Comparison of ENCODE assay signal across 28 cellular contexts in genomic region chr1:219778110-219778509, GRCh38.
"Had no signal": no experiment of that assay in that cellular context is flagged by ENCODE, and none has a peak within 500 bp of the region (broad histone marks: within the 10 kb centered on the region; RNA-seq: fewer than 3 reads in every experiment).

No MANE protein-coding gene starts in this region.

- H3K9me3 ChIP-seq: colonic mucosa, esophagus muscularis mucosa, esophagus squamous epithelium, gastrocnemius medialis, gastroesophageal sphincter, heart left ventricle had no signal

- ATAC-seq: effector memory CD8-positive, alpha-beta T cell; esophagus mucosa; foreskin keratinocyte; gastrocnemius medialis; gastroesophageal sphincter; heart left ventricle; heart right ventricle had no signal

- H3K9me3 Mint-ChIP-seq: dendritic cell treated with granulocyte-macrophage colony-stimulating factor and Interleukin-4, amounts not matched to agents 40 ng/mL and 50 ng/mL, for 4 days; endodermal cell had no signal

- H3K27ac Mint-ChIP-seq: dendritic cell treated with granulocyte-macrophage colony-stimulating factor and Interleukin-4, amounts not matched to agents 40 ng/mL and 50 ng/mL, for 4 days; effector memory CD8-positive, alpha-beta T cell; endodermal cell had no signal

- H3K4me3 Mint-ChIP-seq: dendritic cell treated with granulocyte-macrophage colony-stimulating factor and Interleukin-4, amounts not matched to agents 40 ng/mL and 50 ng/mL, for 4 days; effector memory CD8-positive, alpha-beta T cell; endodermal cell had no signal

- H3K27me3 ChIP-seq: colonic mucosa, esophagus muscularis mucosa, foreskin keratinocyte, gastrocnemius medialis, gastroesophageal sphincter, heart left ventricle, heart right ventricle had no signal

- H3K36me3 ChIP-seq: colonic mucosa, esophagus muscularis mucosa, esophagus squamous epithelium, gastrocnemius medialis, gastroesophageal sphincter, heart left ventricle, heart right ventricle had no signal

- H3K4me1 ChIP-seq: colonic mucosa, esophagus muscularis mucosa, esophagus squamous epithelium, foreskin keratinocyte, gastrocnemius medialis, gastroesophageal sphincter had no signal

- H3K4me3 ChIP-seq: colonic mucosa, coronary artery, dorsolateral prefrontal cortex, esophagus muscularis mucosa, esophagus squamous epithelium, gastrocnemius medialis, gastroesophageal sphincter, heart left ventricle, heart right ventricle had no signal

- H3K27me3 Mint-ChIP-seq: dendritic cell treated with granulocyte-macrophage colony-stimulating factor and Interleukin-4, amounts not matched to agents 40 ng/mL and 50 ng/mL, for 4 days; effector memory CD8-positive, alpha-beta T cell had no signal

- DNase-seq: colonic mucosa; cortex of kidney; dermis blood vessel endothelial cell; dorsolateral prefrontal cortex; effector CD4-positive, alpha-beta T cell; effector CD8-positive, alpha-beta T cell; effector memory CD4-positive, alpha-beta T cell; effector memory CD8-positive, alpha-beta T cell; endodermal cell; erythroblast; esophagus squamous epithelium; foreskin fibroblast; foreskin keratinocyte; foreskin melanocyte; gastrocnemius medialis; glutamatergic neuron; head of caudate nucleus; heart left ventricle; heart right ventricle had no signal

- FAIRE-seq: colon, endothelial cell of umbilical vein, frontal cortex had no signal

- H3K27ac ChIP-seq: colonic mucosa, coronary artery, dorsolateral prefrontal cortex, epithelial cell of prostate, esophagus muscularis mucosa, esophagus squamous epithelium, foreskin keratinocyte, gastrocnemius medialis, gastroesophageal sphincter, heart left ventricle, heart right ventricle had no signal
